In genomic region chr2:120703330-120703994, GRCh38 we compare ENCODE assay signal across 1 cellular context.
TF ChIP-seq lines count a peak whose summit lies in the region.

No MANE protein-coding gene starts in this region.

TF ChIP-seq in endothelial cell of umbilical vein, 7 proteins besides CTCF, POLR2A, EP300 and RAD21:
- peak; percentile 52 for TF ChIP-seq JUN (IDR thresholded peaks at IDR 0.05; ENCODE audit: borderline replicate concordance, insufficient read depth, insufficient read length, low read depth)
- TF ChIP-seq POLR2AphosphoS5 (IDR thresholded peaks at IDR 0.05; ENCODE audit: insufficient read depth, low read depth, low read length), result peak; percentile 58
- peak; percentile 98 for TF ChIP-seq FOS (IDR thresholded peaks at IDR 0.05; ENCODE audit: borderline replicate concordance, insufficient read depth, low read length)
- TF ChIP-seq GATA2 (IDR thresholded peaks at IDR 0.05; ENCODE audit: insufficient read depth, insufficient read length, low read depth, low read length), result peak; percentile 31
- TF ChIP-seq, protein P1, sequence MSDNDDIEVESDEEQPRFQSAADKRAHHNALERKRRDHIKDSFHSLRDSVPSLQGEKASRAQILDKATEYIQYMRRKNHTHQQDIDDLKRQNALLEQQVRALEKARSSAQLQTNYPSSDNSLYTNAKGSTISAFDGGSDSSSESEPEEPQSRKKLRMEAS (IDR thresholded peaks at IDR 0.05; ENCODE audit: insufficient read depth, insufficient read length), result no peak
- TF ChIP-seq EZH2 (IDR thresholded peaks at IDR 0.05; ENCODE audit: borderline replicate concordance, low read depth, low read length, severe bottlenecking), result no peak
- no peak for TF ChIP-seq MYC (IDR thresholded peaks at IDR 0.05; ENCODE audit: low read depth, low read length)
